9 cellular contexts compared by ENCODE assay signal in the genomic region with DNA sequence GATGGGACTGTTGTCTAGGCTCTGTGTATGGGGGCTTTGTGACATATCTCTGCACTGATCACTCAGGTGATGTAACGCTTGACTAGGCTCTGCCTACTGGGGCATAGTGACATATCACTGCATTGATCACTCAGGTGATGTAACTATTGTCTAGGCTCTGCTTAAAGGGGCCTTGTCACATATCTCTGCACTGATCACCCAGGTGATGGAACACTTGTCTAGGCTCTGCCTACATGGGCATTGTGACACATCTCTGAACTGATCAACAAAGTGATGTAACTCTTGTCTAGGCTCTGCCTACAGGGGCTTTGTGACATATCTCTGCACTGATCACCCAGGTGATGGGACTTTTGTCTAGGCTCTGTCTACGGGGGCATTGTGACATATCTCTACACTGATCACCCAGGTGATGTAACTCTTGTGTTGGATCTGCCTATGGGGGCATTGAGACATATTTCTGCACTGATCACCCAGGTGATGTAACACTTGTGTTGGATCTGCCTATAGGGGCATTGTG. TPM values are rescaled to one million over a fixed set of nuclear protein-coding genes. Genes with fewer than 3 reads are reported as not detected.
"Had no signal": no experiment of that assay in that cellular context is flagged by ENCODE, and none has a peak within 500 bp of the region (broad histone marks: within the 10 kb centered on the region; RNA-seq: fewer than 3 reads in every experiment).

No MANE protein-coding gene starts in this region.

RNA-seq across cellular contexts. Expression of a gene that starts 57.5 kb away (rescaled TPM):
- total RNA-seq: epithelial cell of proximal tubule, hepatocyte, kidney epithelial cell, left ventricle myocardium superior, lung microvascular endothelial cell, omental fat pad, pulmonary artery endothelial cell, sigmoid colon, suprapubic skin had no signal
